8 cellular contexts compared by ENCODE assay signal in genomic region chr15:79028411-79028964, GRCh38.
DNase-seq lines count a peak whose midpoint lies in the region; ATAC-seq, FAIRE-seq and TF ChIP-seq lines count a peak whose summit lies in the region.

No MANE protein-coding gene starts in this region.

- peak; percentile 67 for FAIRE-seq in GM12892 (lab: Jason Lieb, UNC)
- FAIRE-seq in HepG2 (lab: Jason Lieb, UNC): peak; percentile 51

- POLR2A ChIA-PET in BJ (lab: Charles Lee) (no interaction called here), MCF 10A (lab: Yijun Ruan, JAX) (no interaction called here), HepG2 (lab: Yijun Ruan, JAX) (interaction anchor here (1.0 to 1.3 kb wide), 3 partner anchors 35 to 158 kb away, joined by 3 to 8 read pairs (median 4); no protein-coding TSS in a partner anchor)
- POLR2A ChIA-PET in CD4-positive, alpha-beta memory T cell (lab: Charles Lee; ENCODE audit: partially characterized antibody): no interaction called here

- 8% methylated on average over 7 of the region's 7 CpGs for WGBS in HepG2 (ENCODE audit: low lambda C conversion rate)
- WGBS in transverse colon (ENCODE audit: low coverage in 1 of 2), 2 donors: 26 to 36% methylated on average over 6 to 7 of the region's 7 CpGs

- H3K36me3 Mint-ChIP-seq in MCF 10A (ENCODE audit: insufficient read depth, unreplicated experiment): no peaks in the 10 kb centered on the region
- H3K36me3 Mint-ChIP-seq in CD4-positive, alpha-beta memory T cell: peaks cover 0 to 4% of the 10 kb centered on the region in 2 donors

- TF ChIP-seq EP300 in HepG2 (IDR thresholded peaks at IDR 0.05; ENCODE audit: low read depth in 2 of 2, low read length in 2 of 2) (no peak), HepG2 (CRISPR knock-in tag; IDR thresholded peaks at IDR 0.05; ENCODE audit: borderline replicate concordance) (no peak), transverse colon (IDR thresholded peaks at IDR 0.05; ENCODE audit: low read depth) (no peak)

- no peak overlapping the region for H3K4me3 Mint-ChIP-seq in MCF 10A (ENCODE audit: unreplicated experiment)
- H3K4me3 Mint-ChIP-seq in CD4-positive, alpha-beta memory T cell: no peak overlapping the region

- no peak overlapping the region for H3K27ac Mint-ChIP-seq in MCF 10A (ENCODE audit: low read depth, unreplicated experiment)
- H3K27ac Mint-ChIP-seq in CD4-positive, alpha-beta memory T cell: no peak overlapping the region

- no peaks in the 10 kb centered on the region for H3K4me1 Mint-ChIP-seq in MCF 10A (ENCODE audit: insufficient read depth, unreplicated experiment)
- H3K4me1 Mint-ChIP-seq in CD4-positive, alpha-beta memory T cell: no peaks in the 10 kb centered on the region

- H3K4me1 ChIP-seq in HepG2 (ENCODE audit: insufficient read depth, low read length) (peaks cover 51% of the 10 kb centered on the region), transverse colon (no peaks in the 10 kb centered on the region)
- no peaks in the 10 kb centered on the region for H3K4me1 ChIP-seq in CD4-positive, alpha-beta memory T cell (ENCODE audit: insufficient read depth, low read length)

- H3K4me3 ChIP-seq in BJ (ENCODE audit: low read depth, low read length) (no peak overlapping the region), HepG2 (replicated peaks in 1 of 3; ENCODE audit: insufficient read depth in 1 of 3, low read depth in 2 of 3, low read length in 3 of 3) (no peak overlapping the region), transverse colon (no peak overlapping the region)
- H3K4me3 ChIP-seq in CD4-positive, alpha-beta memory T cell (ENCODE audit: low read length in 2 of 2): no peak overlapping the region

- intact Hi-C loops in MCF 10A (cut with micrococcal nuclease): loop anchor here (1.0 kb wide), 1 partner anchor 156 kb away; no protein-coding TSS in a partner anchor
- intact Hi-C loops in HepG2 (cut with micrococcal nuclease; ENCODE audit: unreplicated experiment): no loop called here
- intact Hi-C loops in transverse colon (cut with DNase I; ENCODE audit: low total_unique reads): loop anchor here (2.0 kb wide), 1 partner anchor 156 kb away; no protein-coding TSS in a partner anchor
- intact Hi-C loops in CD4-positive, alpha-beta memory T cell (cut with micrococcal nuclease): no loop called here

- no peak overlapping the region for H2AFZ ChIP-seq in HepG2 (ENCODE audit: low read length)

- H3K27me3 ChIP-seq in BJ (ENCODE audit: control insufficient read depth, insufficient read depth, low read length): no peaks in the 10 kb centered on the region
- no peaks in the 10 kb centered on the region for H3K27me3 ChIP-seq in HepG2 (ENCODE audit: control insufficient read depth in 1 of 2, insufficient read depth in 2 of 2, low read length in 2 of 2)
- H3K27me3 ChIP-seq in transverse colon: no peaks in the 10 kb centered on the region
- H3K27me3 ChIP-seq in CD4-positive, alpha-beta memory T cell (ENCODE audit: insufficient read depth, low read length): no peaks in the 10 kb centered on the region

- CTCF ChIA-PET in BJ (lab: Yijun Ruan, JAX) (interaction anchor here (0.6 to 6.2 kb wide), 19 partner anchors 8 to 183 kb away, joined by 3 to 120 read pairs (median 5); no protein-coding TSS in a partner anchor), MCF 10A (lab: Yijun Ruan, JAX) (interaction anchor here (0.7 to 15.3 kb wide), 26 partner anchors 8 to 1329 kb away, joined by 3 to 333 read pairs (median 4); no protein-coding TSS in a partner anchor), HepG2 (lab: Yijun Ruan, JAX; ENCODE audit: low intra/inter-chr PET ratio, low total read pairs) (interaction anchor here (1.0 to 5.4 kb wide), 3 partner anchors 119 to 159 kb away, joined by 3 to 56 read pairs (median 4); no protein-coding TSS in a partner anchor)
- CTCF ChIA-PET in CD4-positive, alpha-beta memory T cell (lab: Charles Lee; ENCODE audit: partially characterized antibody): interaction anchor here (0.7 to 2.3 kb wide), 5 partner anchors 10 to 156 kb away, joined by 3 to 8 read pairs (median 3); no protein-coding TSS in a partner anchor

- ATAC-seq in HepG2: peak; percentile 55

- no peaks in the 10 kb centered on the region for H3K79me2 ChIP-seq in HepG2 (ENCODE audit: insufficient read depth, low read length)

- in situ Hi-C loops in HepG2 (cut with HindIII; ENCODE audit: extremely low pct_ligation_motif_present, low pct_unique_long_range_greater_than_20kb): loop anchor here (5.0 kb wide), 1 partner anchor 154 kb away; no protein-coding TSS in a partner anchor
- in situ Hi-C loops in transverse colon (cut with MboI; ENCODE audit: low pct_ligation_motif_present in 1 of 4, low pct_unique_long_range_greater_than_20kb in 1 of 4, low sequenced_read_pairs in 3 of 4): loop anchor here in 3 of 4 donors (5.0 to 10.0 kb wide), 2 partner anchors 154 to 156 kb away; no protein-coding TSS in a partner anchor

- H4K20me1 ChIP-seq in HepG2 (ENCODE audit: insufficient read depth, low read length): no peaks in the 10 kb centered on the region

- TF ChIP-seq CTCF in BJ (IDR thresholded peaks at IDR 0.05; ENCODE audit: insufficient read depth, low read depth, low read length) (peak; percentile 82), MCF 10A (IDR thresholded peaks at IDR 0.05; ENCODE audit: unreplicated experiment) (peak; percentile 81), HepG2 (CRISPR knock-in tag; IDR thresholded peaks at IDR 0.05) (peak; percentile 89), transverse colon (IDR thresholded peaks at IDR 0.05) (peak; percentile 66 to 73 (median 70))

- TF ChIP-seq POLR2A in GM12892 (IDR thresholded peaks at IDR 0.05; ENCODE audit: low read depth, low read length): no peak
- TF ChIP-seq POLR2A in HepG2 (IDR thresholded peaks at IDR 0.05; ENCODE audit: insufficient read depth in 1 of 2, low read depth in 2 of 2, low read length in 2 of 2): no peak
- no peak for TF ChIP-seq POLR2A in transverse colon (IDR thresholded peaks at IDR 0.05)

- H3K27me3 Mint-ChIP-seq in MCF 10A (ENCODE audit: insufficient read depth, unreplicated experiment): no peaks in the 10 kb centered on the region
- H3K27me3 Mint-ChIP-seq in CD4-positive, alpha-beta memory T cell: peaks cover 3 to 9% of the 10 kb centered on the region in 2 donors

- BruUV-seq in MCF 10A (replicated peaks; lab: Mats Ljungman, UMichigan) (no TSS peak), HepG2 (replicated peaks; lab: Mats Ljungman, UMichigan) (no TSS peak)

- H3K9ac ChIP-seq in HepG2 (ENCODE audit: insufficient read depth, low read depth, low read length): no peak overlapping the region

- no peak overlapping the region for H3K27ac ChIP-seq in HepG2 (ENCODE audit: extremely low read length, insufficient read depth, low read length)
- no peak overlapping the region for H3K27ac ChIP-seq in transverse colon
- H3K27ac ChIP-seq in CD4-positive, alpha-beta memory T cell (ENCODE audit: low read depth, low read length): no peak overlapping the region

- H3K9me3 ChIP-seq in HepG2 (ENCODE audit: low read length): no peaks in the 10 kb centered on the region
- no peaks in the 10 kb centered on the region for H3K9me3 ChIP-seq in transverse colon
- no peaks in the 10 kb centered on the region for H3K9me3 ChIP-seq in CD4-positive, alpha-beta memory T cell (ENCODE audit: control insufficient read depth in 1 of 2, low read length in 2 of 2)

- DNase-seq in BJ (ENCODE audit: low read depth) (no peak), GM12892 (ENCODE audit: insufficient read length) (no peak), NCI-H82 treated with DMSO at 0.1 percent for 48 hours (lab: John Stamatoyannopoulos, UW; ENCODE audit: unreplicated experiment) (peak; percentile 12), MCF 10A (ENCODE audit: unreplicated experiment) (peak; percentile 70), HepG2 (ENCODE audit: low spot score) (peak; percentile 63), transverse colon (peak; percentile 26), 8988T (no peak)
- DNase-seq in CD4-positive, alpha-beta memory T cell: no peak

- H3K36me3 ChIP-seq in BJ (ENCODE audit: control insufficient read depth, insufficient read depth, low read length): no peaks in the 10 kb centered on the region
- no peaks in the 10 kb centered on the region for H3K36me3 ChIP-seq in HepG2 (replicated peaks in 1 of 2; ENCODE audit: control insufficient read depth in 1 of 2, insufficient read depth in 2 of 2, low read length in 2 of 2)
- H3K36me3 ChIP-seq in transverse colon: no peaks in the 10 kb centered on the region
- H3K36me3 ChIP-seq in CD4-positive, alpha-beta memory T cell (ENCODE audit: insufficient read depth, low read length): no peaks in the 10 kb centered on the region

- peak; percentile 72 for TF ChIP-seq RAD21 in HepG2 (CRISPR knock-in tag; IDR thresholded peaks at IDR 0.05)

- H3K4me2 ChIP-seq in HepG2 (ENCODE audit: low read depth, low read length): peak overlapping the region; percentile 64; the same call in 1 of the 2 replicates

- H3K9me3 Mint-ChIP-seq in MCF 10A (ENCODE audit: unreplicated experiment): no peaks in the 10 kb centered on the region
- peaks cover 0 to 7% (median 3%) of the 10 kb centered on the region in 8 donors for H3K9me3 Mint-ChIP-seq in CD4-positive, alpha-beta memory T cell

TF ChIP-seq in HepG2, 621 proteins besides CTCF, POLR2A, EP300 and RAD21 (continues in another document):
- TF ChIP-seq STAG1 (CRISPR knock-in tag; IDR thresholded peaks at IDR 0.05) (peak; percentile 84), YY1 (IDR thresholded peaks at IDR 0.05; ENCODE audit: insufficient read depth, insufficient replicate concordance, low read depth, low read length) (peak; percentile 40), ZNF580 (CRISPR knock-in tag; IDR thresholded peaks at IDR 0.05; ENCODE audit: borderline replicate concordance, low read depth) (0 out of 2 replicates have a peak, but pooled peaks have one; percentile 34), ZNF792 (CRISPR knock-in tag; IDR thresholded peaks at IDR 0.05) (no peak), SMC3 (IDR thresholded peaks at IDR 0.05; ENCODE audit: low read length) (peak; percentile 79), SMAD3 (CRISPR knock-in tag; IDR thresholded peaks at IDR 0.05) (0 out of 2 replicates have a peak, but pooled peaks have one; percentile 29), KDM2A (CRISPR knock-in tag; IDR thresholded peaks at IDR 0.05; ENCODE audit: borderline replicate concordance, low read depth) (0 out of 2 replicates have a peak, but pooled peaks have one; percentile 21)
- TF ChIP-seq, protein P1, sequence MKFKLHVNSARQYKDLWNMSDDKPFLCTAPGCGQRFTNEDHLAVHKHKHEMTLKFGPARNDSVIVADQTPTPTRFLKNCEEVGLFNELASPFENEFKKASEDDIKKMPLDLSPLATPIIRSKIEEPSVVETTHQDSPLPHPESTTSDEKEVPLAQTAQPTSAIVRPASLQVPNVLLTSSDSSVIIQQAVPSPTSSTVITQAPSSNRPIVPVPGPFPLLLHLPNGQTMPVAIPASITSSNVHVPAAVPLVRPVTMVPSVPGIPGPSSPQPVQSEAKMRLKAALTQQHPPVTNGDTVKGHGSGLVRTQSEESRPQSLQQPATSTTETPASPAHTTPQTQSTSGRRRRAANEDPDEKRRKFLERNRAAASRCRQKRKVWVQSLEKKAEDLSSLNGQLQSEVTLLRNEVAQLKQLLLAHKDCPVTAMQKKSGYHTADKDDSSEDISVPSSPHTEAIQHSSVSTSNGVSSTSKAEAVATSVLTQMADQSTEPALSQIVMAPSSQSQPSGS (CRISPR knock-in tag; IDR thresholded peaks at IDR 0.05): no peak

Comparison
In these comparisons a context has a peak if more than half of its experiments do, and no peak if none do; other contexts are left out.
1. DNase-seq: peak in NCI-H82 treated with DMSO at 0.1 percent for 48 hours (single experiment), MCF 10A (single experiment), HepG2 (single experiment) and transverse colon (single experiment); none in BJ (single experiment), GM12892 (single experiment), 8988T (single experiment) and CD4-positive, alpha-beta memory T cell (0 of 5).
2. intact Hi-C loops: an anchor here in MCF 10A (1.0 kb wide) and transverse colon (2.0 kb wide); none called in HepG2 and CD4-positive, alpha-beta memory T cell.
3. Peak in every context shown above with its lines, with median percentiles within 50 percentile points of each other: CTCF ChIP-seq.